8 cellular contexts compared by ENCODE assay signal in genomic region chr3:101803152-101803782, GRCh38. TPM values are rescaled to one million over a fixed set of nuclear protein-coding genes. Genes with fewer than 3 reads are reported as not detected.
DNase-seq lines count a peak whose midpoint lies in the region; ATAC-seq and TF ChIP-seq lines count a peak whose summit lies in the region.

No MANE protein-coding gene starts in this region.

- DNase-seq in BJ (ENCODE audit: low read depth): no peak
- peak; percentile 73 for DNase-seq in NCI-H1694 treated with DMSO at 0.1 percent for 48 hours (lab: John Stamatoyannopoulos, UW)
- DNase-seq in central memory CD4-positive, alpha-beta T cell: peak; percentile 70
- DNase-seq in stimulated activated CD8-positive, alpha-beta memory T cell treated with anti-CD3 and anti-CD28 coated beads, Interleukin-7, amount 100 ng/mL, for 4 hours (ENCODE audit: low read depth in 2 of 2): peak; percentile 23 to 46

- H3K27ac ChIP-seq in layer of hippocampus (ENCODE audit: low read depth, low read length): peak overlapping the region; percentile 17

- ATAC-seq in GM18861 (IDR thresholded peaks at IDR 0.05; ENCODE audit: unreplicated experiment) (peak; percentile 91), HG03025 (IDR thresholded peaks at IDR 0.05; ENCODE audit: low FRiP score, unreplicated experiment) (peak; percentile 93)

- peak overlapping the region; percentile 21 for H3K4me3 Mint-ChIP-seq in T-helper 1 cell treated with Interleukin-12 subunit alpha and Interleukin-12 subunit beta and Interleukin-4 antibody, amounts not matched to agents 30 μg/mL and 1 μg/mL, for 36 hours

- peak; percentile 81 for TF ChIP-seq CTCF in BJ (IDR thresholded peaks at IDR 0.05; ENCODE audit: insufficient read depth, low read depth, low read length)

- no peaks in the 10 kb centered on the region for H3K9me3 Mint-ChIP-seq in T-helper 1 cell treated with Interleukin-12 subunit alpha and Interleukin-12 subunit beta and Interleukin-4 antibody, amounts not matched to agents 30 μg/mL and 1 μg/mL, for 36 hours

- CTCF ChIA-PET in BJ (lab: Yijun Ruan, JAX): interaction anchor here (0.5 to 4.1 kb wide), 23 partner anchors 9 to 937 kb away, joined by 3 to 46 read pairs (median 4); partner anchors contain the start of genes NXPE3 and RPL24

- H3K36me3 ChIP-seq in BJ (ENCODE audit: control insufficient read depth, insufficient read depth, low read length): peaks cover 2% of the 10 kb centered on the region

- peaks cover 23% of the 10 kb centered on the region for H3K4me1 Mint-ChIP-seq in T-helper 1 cell treated with Interleukin-12 subunit alpha and Interleukin-12 subunit beta and Interleukin-4 antibody, amounts not matched to agents 30 μg/mL and 1 μg/mL, for 36 hours (ENCODE audit: low read depth)

- H3K27me3 ChIP-seq in BJ (ENCODE audit: control insufficient read depth, insufficient read depth, low read length) (no peaks in the 10 kb centered on the region), layer of hippocampus (ENCODE audit: control insufficient read depth, insufficient read depth, low read length) (no peaks in the 10 kb centered on the region)

- H3K4me3 ChIP-seq in BJ (ENCODE audit: low read depth, low read length): no peak overlapping the region

- H3K36me3 Mint-ChIP-seq in T-helper 1 cell treated with Interleukin-12 subunit alpha and Interleukin-12 subunit beta and Interleukin-4 antibody, amounts not matched to agents 30 μg/mL and 1 μg/mL, for 36 hours (ENCODE audit: low read depth): peaks cover 28% of the 10 kb centered on the region

- H3K27me3 Mint-ChIP-seq in T-helper 1 cell treated with Interleukin-12 subunit alpha and Interleukin-12 subunit beta and Interleukin-4 antibody, amounts not matched to agents 30 μg/mL and 1 μg/mL, for 36 hours (ENCODE audit: low read depth): no peaks in the 10 kb centered on the region

- POLR2A ChIA-PET in BJ (lab: Charles Lee): no interaction called here

- H3K27ac Mint-ChIP-seq in T-helper 1 cell treated with Interleukin-12 subunit alpha and Interleukin-12 subunit beta and Interleukin-4 antibody, amounts not matched to agents 30 μg/mL and 1 μg/mL, for 36 hours: peak overlapping the region; percentile 41

RNA-seq across cellular contexts. Expression of gene NXPE3, which starts 24.3 kb away (rescaled TPM):
- polyA plus RNA-seq in BJ (2011; rRNA removed): 30.3 and 31.2 TPM in 2 replicates
- polyA minus RNA-seq in BJ (2011; rRNA and poly(A)+ RNA removed): 30.9 and 39.0 TPM in 2 replicates

RNA-seq across cellular contexts. Expression of gene NFKBIZ, which starts 46.0 kb away (rescaled TPM):
- polyA plus RNA-seq in BJ (2011; rRNA removed): 41.6 and 50.1 TPM in 2 replicates
- 139 and 188 TPM in 2 replicates for polyA minus RNA-seq in BJ (2011; rRNA and poly(A)+ RNA removed)
